17 cellular contexts compared by ENCODE assay signal in the genomic region with DNA sequence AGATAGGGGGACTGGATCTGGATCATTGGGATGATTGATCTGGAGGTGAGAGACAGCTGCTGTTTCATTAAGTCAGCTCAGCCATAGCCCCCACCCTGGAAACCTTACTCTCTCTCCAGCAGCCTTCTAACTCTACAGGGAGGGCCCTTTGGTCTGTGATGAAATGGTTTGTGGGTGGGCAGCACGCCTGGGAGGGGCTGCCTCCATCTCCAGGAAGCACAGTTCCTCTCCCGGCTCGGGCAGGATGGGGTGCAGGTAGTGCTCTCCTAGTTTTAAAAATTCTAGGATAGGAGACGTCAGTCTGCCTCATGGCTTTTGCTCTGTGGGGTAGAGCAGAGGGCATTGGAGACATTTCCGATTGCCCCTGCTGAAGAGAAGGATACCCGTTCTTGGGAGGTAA.
DNase-seq lines count a peak whose midpoint lies in the region; ATAC-seq, FAIRE-seq and TF ChIP-seq lines count a peak whose summit lies in the region.
"Had no signal": no experiment of that assay in that cellular context is flagged by ENCODE, and none has a peak within 500 bp of the region (broad histone marks: within the 10 kb centered on the region; RNA-seq: fewer than 3 reads in every experiment).

No MANE protein-coding gene starts in this region.

- H3K4me1 Mint-ChIP-seq in activated T-cell treated with anti-CD3 and anti-CD28 coated beads, Interleukin-2, amount 50 U/mL, for 4 hours (ENCODE audit: low read depth) = no peaks in the 10 kb centered on the region
- H3K4me1 Mint-ChIP-seq: CD14-positive monocyte; CD4-positive, alpha-beta memory T cell had no signal

- ATAC-seq in activated T-cell treated with anti-CD3 and anti-CD28 coated beads, Interleukin-2, amount 50 U/mL, for 4 hours = no peak
- ATAC-seq in HG02852 (IDR thresholded peaks at IDR 0.05; ENCODE audit: unreplicated experiment) (no peak), heart left ventricle (no peak)

- H3K27ac ChIP-seq in spleen (no peak overlapping the region), heart left ventricle (no peak overlapping the region)
- H3K27ac ChIP-seq: BLaER1 had no signal

- H3K9me3 ChIP-seq in spleen (no peaks in the 10 kb centered on the region), heart left ventricle (no peaks in the 10 kb centered on the region)
- H3K9me3 ChIP-seq: BLaER1 had no signal

- WGBS in spleen, 5 donors = 45 to 62% (median 56%) methylated on average over 6 of the region's 6 CpGs
- WGBS in heart left ventricle, 4 donors = 60 to 71% (median 65%) methylated on average over 6 of the region's 6 CpGs

- TF ChIP-seq POLR2A in GM12892 (IDR thresholded peaks at IDR 0.05; ENCODE audit: low read depth, low read length) = no peak
- no peak for TF ChIP-seq POLR2A in spleen (IDR thresholded peaks at IDR 0.05)
- no peak for TF ChIP-seq POLR2A in heart left ventricle (IDR thresholded peaks at IDR 0.05)

- peaks cover 9% of the 10 kb centered on the region for H3K36me3 Mint-ChIP-seq in activated T-cell treated with anti-CD3 and anti-CD28 coated beads, Interleukin-2, amount 50 U/mL, for 4 hours (ENCODE audit: insufficient read depth)

- peak; percentile 14 for FAIRE-seq in GM12892 (lab: Jason Lieb, UNC)
- FAIRE-seq: H1 had no signal

- no peaks in the 10 kb centered on the region for H3K9me3 Mint-ChIP-seq in activated T-cell treated with anti-CD3 and anti-CD28 coated beads, Interleukin-2, amount 50 U/mL, for 4 hours
- H3K9me3 Mint-ChIP-seq: CD4-positive, alpha-beta memory T cell; H9 had no signal

- TF ChIP-seq CTCF in spleen (IDR thresholded peaks at IDR 0.05 in 8 of 11, conservative IDR thresholded peaks at IDR 0.05 in 3 of 11) (no peak), heart left ventricle (IDR thresholded peaks at IDR 0.05) (no peak)

- no peak overlapping the region for H3K4me3 ChIP-seq in spleen
- H3K4me3 ChIP-seq in heart left ventricle = no peak overlapping the region
- H3K4me3 ChIP-seq: BLaER1 had no signal

- H3K27me3 ChIP-seq in spleen (replicated peaks in 1 of 7) (peaks cover 0 to 5% (median 0%) of the 10 kb centered on the region in 7 donors), heart left ventricle (peaks cover 0 to 12% (median 0%) of the 10 kb centered on the region in 9 donors)
- H3K27me3 ChIP-seq: BLaER1 had no signal

- H3K36me3 ChIP-seq in spleen (peaks cover 0 to 11% (median 0%) of the 10 kb centered on the region in 6 donors), heart left ventricle (peaks cover 0 to 7% (median 0%) of the 10 kb centered on the region in 9 donors)
- H3K36me3 ChIP-seq: BLaER1 had no signal

- no peak overlapping the region for H3K4me3 Mint-ChIP-seq in activated T-cell treated with anti-CD3 and anti-CD28 coated beads, Interleukin-2, amount 50 U/mL, for 4 hours
- H3K4me3 Mint-ChIP-seq: CD14-positive monocyte; CD4-positive, alpha-beta memory T cell; H9 had no signal

- intact Hi-C loops in spleen (cut with DNase I; ENCODE audit: low total_unique reads) = no loop called here
- intact Hi-C loops in heart left ventricle (cut with DNase I) = no loop called here

- H3K27me3 Mint-ChIP-seq in activated T-cell treated with anti-CD3 and anti-CD28 coated beads, Interleukin-2, amount 50 U/mL, for 4 hours (ENCODE audit: low read depth) = no peaks in the 10 kb centered on the region
- H3K27me3 Mint-ChIP-seq: CD4-positive, alpha-beta memory T cell had no signal

- peak; percentile 0 for DNase-seq in activated T-cell treated with anti-CD3 and anti-CD28 coated beads, Interleukin-2, amount 50 U/mL, for 4 hours
- no peak for DNase-seq in activated T-cell treated with anti-CD3 and anti-CD28 coated beads, Interleukin-2, amount 50 U/mL, for 48 hours
- no peak for DNase-seq in GM12892 (ENCODE audit: insufficient read length)
- DNase-seq in mesenteric fat pad (ENCODE audit: low spot score) = peak; percentile 73
- peak; percentile 25 for DNase-seq in spleen
- DNase-seq in cerebellar nuclear complex (lab: John Stamatoyannopoulos, UW) = no peak
- no peak for DNase-seq in heart left ventricle
- DNase-seq: 8988T; Calu3; CD4-positive, alpha-beta memory T cell; DMS79 treated with DMSO at 0.1 percent for 48 hours; GF-D8; H9 had no signal

- no peaks in the 10 kb centered on the region for H3K4me1 ChIP-seq in spleen
- no peaks in the 10 kb centered on the region for H3K4me1 ChIP-seq in heart left ventricle

Comparison
In these comparisons a context has a peak if more than half of its experiments do, and no peak if none do; other contexts are left out.
1. DNase-seq: peak in activated T-cell treated with anti-CD3 and anti-CD28 coated beads, Interleukin-2, amount 50 U/mL, for 4 hours (single experiment), mesenteric fat pad (single experiment) and spleen (single experiment); none in activated T-cell treated with anti-CD3 and anti-CD28 coated beads, Interleukin-2, amount 50 U/mL, for 48 hours (0 of 2), GM12892 (single experiment), cerebellar nuclear complex (0 of 2) and heart left ventricle (0 of 5).